ENCODE assay signal across 8 cellular contexts in genomic region chr17:7716901-7717755, GRCh38. TPM values are rescaled to one million over a fixed set of nuclear protein-coding genes. Genes with fewer than 3 reads are reported as not detected.
DNase-seq lines count a peak whose midpoint lies in the region; TF ChIP-seq lines count a peak whose summit lies in the region.

A gene with protein sequence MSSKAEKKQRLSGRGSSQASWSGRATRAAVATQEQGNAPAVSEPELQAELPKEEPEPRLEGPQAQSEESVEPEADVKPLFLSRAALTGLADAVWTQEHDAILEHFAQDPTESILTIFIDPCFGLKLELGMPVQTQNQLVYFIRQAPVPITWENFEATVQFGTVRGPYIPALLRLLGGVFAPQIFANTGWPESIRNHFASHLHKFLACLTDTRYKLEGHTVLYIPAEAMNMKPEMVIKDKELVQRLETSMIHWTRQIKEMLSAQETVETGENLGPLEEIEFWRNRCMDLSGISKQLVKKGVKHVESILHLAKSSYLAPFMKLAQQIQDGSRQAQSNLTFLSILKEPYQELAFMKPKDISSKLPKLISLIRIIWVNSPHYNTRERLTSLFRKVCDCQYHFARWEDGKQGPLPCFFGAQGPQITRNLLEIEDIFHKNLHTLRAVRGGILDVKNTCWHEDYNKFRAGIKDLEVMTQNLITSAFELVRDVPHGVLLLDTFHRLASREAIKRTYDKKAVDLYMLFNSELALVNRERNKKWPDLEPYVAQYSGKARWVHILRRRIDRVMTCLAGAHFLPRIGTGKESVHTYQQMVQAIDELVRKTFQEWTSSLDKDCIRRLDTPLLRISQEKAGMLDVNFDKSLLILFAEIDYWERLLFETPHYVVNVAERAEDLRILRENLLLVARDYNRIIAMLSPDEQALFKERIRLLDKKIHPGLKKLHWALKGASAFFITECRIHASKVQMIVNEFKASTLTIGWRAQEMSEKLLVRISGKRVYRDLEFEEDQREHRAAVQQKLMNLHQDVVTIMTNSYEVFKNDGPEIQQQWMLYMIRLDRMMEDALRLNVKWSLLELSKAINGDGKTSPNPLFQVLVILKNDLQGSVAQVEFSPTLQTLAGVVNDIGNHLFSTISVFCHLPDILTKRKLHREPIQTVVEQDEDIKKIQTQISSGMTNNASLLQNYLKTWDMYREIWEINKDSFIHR (N-terminal part only) (plus strand): TSS chr17:7717744. CDS start chr17:7719735, 1,991 bp downstream.

- no peak within 1 kb of the TSS for H3K4ac ChIP-seq in H9 (ENCODE audit: low read depth, low read length)

- WGBS in H9 (ENCODE audit: extremely low coverage, insufficient read length, low lambda C conversion rate), result no CpG with 5 or more reads among the region's 64 CpGs

- intact Hi-C loops in activated T-helper 1 cell treated with anti-CD3 and anti-CD28 coated beads, Interleukin-12 subunit alpha, Interleukin-12 subunit beta, Interleukin-2, Interleukin-4 antibody, amounts not matched to agents 30 ng/mL and 10 ng/mL and 1 ng/mL, durations not matched to agents 14 hours and 24 hours and 36 hours (cut with micrococcal nuclease), result no loop called here

- no peak within 1 kb of the TSS for H2BK15ac ChIP-seq in H9 (ENCODE audit: low read depth, low read length)

- peak within 1 kb of the TSS; percentile 44; the same call in 1 of the 2 replicates for H3K27ac ChIP-seq in BLaER1
- no peak within 1 kb of the TSS for H3K27ac ChIP-seq in H9 (ENCODE audit: insufficient read length, low read depth, low read length)
- H3K27ac ChIP-seq in substantia nigra (ENCODE audit: low read depth, low read length, poor library complexity, severe bottlenecking), result peak within 1 kb of the TSS; percentile 26

- H2BK20ac ChIP-seq in H9 (ENCODE audit: low read depth, low read length, poor library complexity, severe bottlenecking), result no peak within 1 kb of the TSS

- H4K20me1 ChIP-seq in BLaER1, result no peaks in the 10 kb centered on the region; the same call in 1 of the 2 replicates
- no peaks in the 10 kb centered on the region for H4K20me1 ChIP-seq in H9 (ENCODE audit: control insufficient read depth, insufficient read depth, insufficient read length)

- no peaks in the 10 kb centered on the region for H3K36me3 ChIP-seq in BLaER1

- H3K4me3 Mint-ChIP-seq in H9, result peak within 1 kb of the TSS; percentile 78 to 87
- H3K4me3 Mint-ChIP-seq in activated T-helper 1 cell treated with anti-CD3 and anti-CD28 coated beads, Interleukin-12 subunit alpha, Interleukin-12 subunit beta, Interleukin-2, Interleukin-4 antibody, amounts not matched to agents 30 ng/mL and 10 ng/mL and 1 ng/mL, durations not matched to agents 14 hours and 24 hours and 36 hours, result peak within 1 kb of the TSS; percentile 77

- no peak within 1 kb of the TSS for H2BK120ac ChIP-seq in H9 (ENCODE audit: low read depth, low read length, poor library complexity, severe bottlenecking)

- peaks cover 35 to 55% of the 10 kb centered on the region in 2 experiments for H3K4me1 Mint-ChIP-seq in H9
- peaks cover 19% of the 10 kb centered on the region for H3K4me1 Mint-ChIP-seq in activated T-helper 1 cell treated with anti-CD3 and anti-CD28 coated beads, Interleukin-12 subunit alpha, Interleukin-12 subunit beta, Interleukin-2, Interleukin-4 antibody, amounts not matched to agents 30 ng/mL and 10 ng/mL and 1 ng/mL, durations not matched to agents 14 hours and 24 hours and 36 hours (ENCODE audit: low read depth)

- H3K79me2 ChIP-seq in H9 (ENCODE audit: insufficient read depth, low read length), result no peaks in the 10 kb centered on the region

- no peak within 1 kb of the TSS for H2AFZ ChIP-seq in H9 (ENCODE audit: low read length)

- peak within 1 kb of the TSS; percentile 43; the same call in 1 of the 2 replicates for H3K9ac ChIP-seq in BLaER1
- H3K9ac ChIP-seq in H9 (ENCODE audit: extremely low read depth, insufficient read length, low read length), result no peak within 1 kb of the TSS

- H3K4me1 ChIP-seq in BLaER1 (peaks cover 52% of the 10 kb centered on the region), H9 (ENCODE audit: insufficient read depth, low read length) (no peaks in the 10 kb centered on the region; the same call in 1 of the 2 replicates)

- H3K27me3 ChIP-seq in BLaER1 (peaks cover 85% of the 10 kb centered on the region), H9 (ENCODE audit: insufficient read depth, low read length) (no peaks in the 10 kb centered on the region; the same call in 1 of the 2 replicates)

- H3K4me2 ChIP-seq in BLaER1, result peak within 1 kb of the TSS; percentile 83
- peak within 1 kb of the TSS; percentile 83 for H3K4me2 ChIP-seq in H9 (ENCODE audit: insufficient read depth, insufficient read length, low read length)

- H3K23me2 ChIP-seq in H9 (ENCODE audit: insufficient read length, low read depth, low read length, poor library complexity, severe bottlenecking), result peaks cover 8% of the 10 kb centered on the region

- H2BK5ac ChIP-seq in H9 (ENCODE audit: insufficient read length, low read length), result no peak within 1 kb of the TSS

- no peak within 1 kb of the TSS for H3K56ac ChIP-seq in H9 (ENCODE audit: insufficient read length, low read depth, low read length)

- DNase-seq in H9 (peak; percentile 98), NCI-H510A treated with DMSO at 0.1 percent for 48 hours (lab: John Stamatoyannopoulos, UW) (peak; percentile 81), fibroblast of peridontal ligament (ENCODE audit: extremely low read depth) (peak; percentile 88), myocyte (ENCODE audit: low read depth) (peak; percentile 89), substantia nigra (lab: John Stamatoyannopoulos, UW) (peak in 46 of 49 donors; percentile 15 to 82 (median 52)), mesenteric fat pad (ENCODE audit: low spot score) (no peak)
- peak; percentile 16 for DNase-seq in activated T-helper 1 cell treated with anti-CD3 and anti-CD28 coated beads, Interleukin-12 subunit alpha, Interleukin-12 subunit beta, Interleukin-2, Interleukin-4 antibody, amounts not matched to agents 30 ng/mL and 10 ng/mL and 1 ng/mL, durations not matched to agents 14 hours and 24 hours and 36 hours (ENCODE audit: low spot score)

- H4K91ac ChIP-seq in H9 (ENCODE audit: insufficient read length, low read depth, low read length), result no peak within 1 kb of the TSS

- H3K9me3 ChIP-seq in BLaER1 (no peaks in the 10 kb centered on the region), H9 (ENCODE audit: control insufficient read depth, low read depth, low read length) (no peaks in the 10 kb centered on the region)

- no peak within 1 kb of the TSS for H4K8ac ChIP-seq in H9 (replicated peaks; ENCODE audit: insufficient read length, low read depth, low read length)

- peak within 1 kb of the TSS; percentile 75 for H3K14ac ChIP-seq in H9 (ENCODE audit: insufficient read depth, low read length)

- H2BK12ac ChIP-seq in H9 (ENCODE audit: insufficient read length, low read depth, low read length), result no peak within 1 kb of the TSS

- H3T11ph ChIP-seq in H9 (ENCODE audit: low read length), result no peak within 1 kb of the TSS

- H3K79me1 ChIP-seq in H9 (ENCODE audit: insufficient read depth, low read depth, low read length, poor library complexity, severe bottlenecking), result no peaks in the 10 kb centered on the region

- H3K18ac ChIP-seq in H9 (ENCODE audit: insufficient read length, low read depth, low read length), result peak within 1 kb of the TSS; percentile 71

- H3K27ac Mint-ChIP-seq in H9, result peak within 1 kb of the TSS in 2 of 3 experiments; percentile 52 to 93; a peak in 3 of 7 replicates
- no peak within 1 kb of the TSS for H3K27ac Mint-ChIP-seq in activated T-helper 1 cell treated with anti-CD3 and anti-CD28 coated beads, Interleukin-12 subunit alpha, Interleukin-12 subunit beta, Interleukin-2, Interleukin-4 antibody, amounts not matched to agents 30 ng/mL and 10 ng/mL and 1 ng/mL, durations not matched to agents 14 hours and 24 hours and 36 hours

- peak within 1 kb of the TSS; percentile 67 for H3K4me3 ChIP-seq in BLaER1

- no peak within 1 kb of the TSS for H2AK5ac ChIP-seq in H9 (ENCODE audit: insufficient read length, low read length)

- no peaks in the 10 kb centered on the region for H3K36me3 Mint-ChIP-seq in H9 (ENCODE audit: insufficient read depth in 1 of 3, low read depth in 3 of 3)
- H3K36me3 Mint-ChIP-seq in activated T-helper 1 cell treated with anti-CD3 and anti-CD28 coated beads, Interleukin-12 subunit alpha, Interleukin-12 subunit beta, Interleukin-2, Interleukin-4 antibody, amounts not matched to agents 30 ng/mL and 10 ng/mL and 1 ng/mL, durations not matched to agents 14 hours and 24 hours and 36 hours (ENCODE audit: low read depth), result no peaks in the 10 kb centered on the region

- H3K23ac ChIP-seq in H9 (ENCODE audit: insufficient read length, low read depth, low read length), result no peak within 1 kb of the TSS

- H3K9me3 Mint-ChIP-seq in H9, result no peaks in the 10 kb centered on the region
- no peaks in the 10 kb centered on the region for H3K9me3 Mint-ChIP-seq in activated T-helper 1 cell treated with anti-CD3 and anti-CD28 coated beads, Interleukin-12 subunit alpha, Interleukin-12 subunit beta, Interleukin-2, Interleukin-4 antibody, amounts not matched to agents 30 ng/mL and 10 ng/mL and 1 ng/mL, durations not matched to agents 14 hours and 24 hours and 36 hours

- peaks cover 64% of the 10 kb centered on the region for H3K27me3 Mint-ChIP-seq in H9 (ENCODE audit: low read depth)
- peaks cover 72% of the 10 kb centered on the region for H3K27me3 Mint-ChIP-seq in activated T-helper 1 cell treated with anti-CD3 and anti-CD28 coated beads, Interleukin-12 subunit alpha, Interleukin-12 subunit beta, Interleukin-2, Interleukin-4 antibody, amounts not matched to agents 30 ng/mL and 10 ng/mL and 1 ng/mL, durations not matched to agents 14 hours and 24 hours and 36 hours (ENCODE audit: insufficient read depth)

- H4K5ac ChIP-seq in H9 (ENCODE audit: insufficient read length, low read depth, low read length), result no peak within 1 kb of the TSS

- TF ChIP-seq CTCF in H9 (conservative IDR thresholded peaks at IDR 0.05), result peak; percentile 67

RNA-seq across cellular contexts. Expression of the gene that starts here (rescaled TPM):
- 0.15 and 0.22 TPM in 2 replicates for total RNA-seq in H9 (2021)
- not detected in 2 replicates for total RNA-seq in activated T-helper 1 cell treated with anti-CD3 and anti-CD28 coated beads, Interleukin-12 subunit alpha, Interleukin-12 subunit beta, Interleukin-2, Interleukin-4 antibody, amounts not matched to agents 30 ng/mL and 10 ng/mL and 1 ng/mL, durations not matched to agents 14 hours and 24 hours and 36 hours
- 0.11 TPM in 1 of 2 replicates, not detected in the other for total RNA-seq in myocyte
- polyA plus RNA-seq in myocyte (2012), result 0.01 TPM
- total RNA-seq in mesenteric fat pad, result 0.26 TPM

Comparison
In these comparisons a context has a peak if more than half of its experiments do, and no peak if none do; other contexts are left out.
1. Peak in DNase-seq and H3K4me2 ChIP-seq in H9; RNA of the gene not detected or under 1 TPM.
2. Peak in DNase-seq in activated T-helper 1 cell treated with anti-CD3 and anti-CD28 coated beads, Interleukin-12 subunit alpha, Interleukin-12 subunit beta, Interleukin-2, Interleukin-4 antibody, amounts not matched to agents 30 ng/mL and 10 ng/mL and 1 ng/mL, durations not matched to agents 14 hours and 24 hours and 36 hours; RNA of the gene not detected or under 1 TPM.
3. Peak in DNase-seq in myocyte; RNA of the gene not detected or under 1 TPM.